In genomic region chr3:52777959-52778805, GRCh38 we compare ENCODE assay signal across 20 cellular contexts. TPM values are rescaled to one million over a fixed set of nuclear protein-coding genes. Genes with fewer than 3 reads are reported as not detected.
DNase-seq lines count a peak whose midpoint lies in the region; ATAC-seq, FAIRE-seq and TF ChIP-seq lines count a peak whose summit lies in the region.
"Had no signal": no experiment of that assay in that cellular context is flagged by ENCODE, and none has a peak within 500 bp of the region (broad histone marks: within the 10 kb centered on the region; RNA-seq: fewer than 3 reads in every experiment).

No MANE protein-coding gene starts in this region.

- TF ChIP-seq CTCF in SK-N-SH (IDR thresholded peaks at IDR 0.05) = no peak
- TF ChIP-seq CTCF in Loucy (conservative IDR thresholded peaks at IDR 0.05; ENCODE audit: low read length) = no peak
- TF ChIP-seq CTCF in HepG2 (CRISPR knock-in tag; IDR thresholded peaks at IDR 0.05) = no peak
- TF ChIP-seq CTCF in sigmoid colon (IDR thresholded peaks at IDR 0.05) = no peak

- H3K9ac ChIP-seq in SK-N-SH (no peak overlapping the region), Loucy (ENCODE audit: low read depth, low read length, poor library complexity, severe bottlenecking) (no peak overlapping the region), HepG2 (ENCODE audit: insufficient read depth, low read depth, low read length) (no peak overlapping the region)
- H3K9ac ChIP-seq: parathyroid adenoma had no signal

- no peak overlapping the region for H3K4me2 ChIP-seq in SK-N-SH
- peak overlapping the region; percentile 8 for H3K4me2 ChIP-seq in Loucy (ENCODE audit: low read depth, low read length, poor library complexity, severe bottlenecking)
- no peak overlapping the region for H3K4me2 ChIP-seq in HepG2 (ENCODE audit: low read depth, low read length)

- BruUV-seq in HepG2 (replicated peaks; lab: Mats Ljungman, UMichigan) = no TSS peak

- intact Hi-C loops in HepG2 (cut with micrococcal nuclease; ENCODE audit: unreplicated experiment) (loop anchor here (10.0 kb wide), 1 partner anchor 47 kb away; no protein-coding TSS in a partner anchor), sigmoid colon (cut with DNase I) (loop anchor here (10.0 kb wide), 1 partner anchor 157 kb away; no protein-coding TSS in a partner anchor)

- no peaks in the 10 kb centered on the region for H4K20me1 ChIP-seq in SK-N-SH (ENCODE audit: insufficient read depth)
- H4K20me1 ChIP-seq in Loucy (ENCODE audit: insufficient read depth, low read length, poor library complexity, severe bottlenecking) = no peaks in the 10 kb centered on the region
- no peaks in the 10 kb centered on the region for H4K20me1 ChIP-seq in HepG2 (ENCODE audit: insufficient read depth, low read length)

- TF ChIP-seq RAD21 in SK-N-SH (IDR thresholded peaks at IDR 0.05; ENCODE audit: low read length) = no peak
- no peak for TF ChIP-seq RAD21 in HepG2 (CRISPR knock-in tag; IDR thresholded peaks at IDR 0.05)

- H3K27ac ChIP-seq in SK-N-SH (ENCODE audit: low read depth in 2 of 2, low read length in 1 of 2) (no peak overlapping the region), HepG2 (ENCODE audit: extremely low read length, insufficient read depth, low read length) (peak overlapping the region; percentile 32), sigmoid colon (no peak overlapping the region)
- H3K27ac ChIP-seq: 22Rv1, parathyroid adenoma, upper lobe of left lung had no signal

- POLR2A ChIA-PET in SK-N-SH (lab: Yijun Ruan, JAX) = no interaction called here
- POLR2A ChIA-PET in HepG2 (lab: Yijun Ruan, JAX) = interaction anchor here (2.3 to 18.4 kb wide), 2 partner anchors 7 to 18 kb away, joined by 9 to 466 read pairs; partner anchors contain the start of genes ITIH3 and NEK4

- H3K4me3 ChIP-seq in SK-N-SH (ENCODE audit: low read depth in 2 of 2, low read length in 1 of 2) (no peak overlapping the region), Loucy (ENCODE audit: low read length, poor library complexity, severe bottlenecking) (no peak overlapping the region), HepG2 (replicated peaks in 1 of 3; ENCODE audit: insufficient read depth in 1 of 3, low read depth in 2 of 3, low read length in 3 of 3) (no peak overlapping the region), sigmoid colon (no peak overlapping the region)
- H3K4me3 ChIP-seq: upper lobe of left lung had no signal

- no peak for TF ChIP-seq POLR2A in HepG2 (IDR thresholded peaks at IDR 0.05; ENCODE audit: insufficient read depth in 1 of 2, low read depth in 2 of 2, low read length in 2 of 2)
- no peak for TF ChIP-seq POLR2A in sigmoid colon (IDR thresholded peaks at IDR 0.05)

- WGBS in SK-N-SH (ENCODE audit: low lambda C conversion rate) = 76% methylated on average over 15 of the region's 17 CpGs
- 94% methylated on average over 17 of the region's 17 CpGs for WGBS in HepG2 (ENCODE audit: low lambda C conversion rate)
- 75 to 87% methylated on average over 17 of the region's 17 CpGs for WGBS in sigmoid colon, 2 donors

- DNase-seq in SK-N-SH = no peak
- DNase-seq in HepG2 (ENCODE audit: low spot score) = no peak
- DNase-seq in sigmoid colon = peak; percentile 41
- no peak for DNase-seq in LoVo (ENCODE audit: low spot score)
- DNase-seq in NCI-H2107 (lab: John Stamatoyannopoulos, UW) = no peak
- DNase-seq: activated CD8-positive, alpha-beta T cell treated with anti-CD3 and anti-CD28 coated beads for 36 hours; amygdala; C1 segment of cervical spinal cord; Karpas-422; NCI-H2227 treated with DMSO at 0.1 percent for 48 hours had no signal

- H2AFZ ChIP-seq in SK-N-SH (ENCODE audit: low read depth) = no peak overlapping the region
- H2AFZ ChIP-seq in Loucy (ENCODE audit: low read length) = no peak overlapping the region
- no peak overlapping the region for H2AFZ ChIP-seq in HepG2 (ENCODE audit: low read length)
- H2AFZ ChIP-seq: parathyroid adenoma had no signal

- H3K9me3 ChIP-seq in SK-N-SH (no peaks in the 10 kb centered on the region), Loucy (ENCODE audit: insufficient read depth, low read depth, low read length) (no peaks in the 10 kb centered on the region), HepG2 (ENCODE audit: low read length) (no peaks in the 10 kb centered on the region), sigmoid colon (no peaks in the 10 kb centered on the region)
- H3K9me3 ChIP-seq: upper lobe of left lung had no signal

- H3K27me3 ChIP-seq in SK-N-SH (ENCODE audit: insufficient read depth) (peaks cover 13% of the 10 kb centered on the region; the same call in 1 of the 2 replicates), Loucy (ENCODE audit: insufficient read depth, low read length, poor library complexity, severe bottlenecking) (no peaks in the 10 kb centered on the region), HepG2 (ENCODE audit: control insufficient read depth in 1 of 2, insufficient read depth in 2 of 2, low read length in 2 of 2) (no peaks in the 10 kb centered on the region), sigmoid colon (no peaks in the 10 kb centered on the region)
- H3K27me3 ChIP-seq: upper lobe of left lung had no signal

- in situ Hi-C loops in HepG2 (cut with HindIII; ENCODE audit: extremely low pct_ligation_motif_present, low pct_unique_long_range_greater_than_20kb) = no loop called here

- no peak for FAIRE-seq in HepG2 (lab: Jason Lieb, UNC)
- FAIRE-seq: endometrium had no signal

- H3K9me2 ChIP-seq in SK-N-SH = no peaks in the 10 kb centered on the region
- H3K9me2 ChIP-seq in Loucy (replicated peaks; ENCODE audit: low read depth, low read length) = no peaks in the 10 kb centered on the region

- H3K36me3 ChIP-seq in SK-N-SH (replicated peaks in 1 of 2; ENCODE audit: control insufficient read depth in 1 of 2, insufficient read depth in 2 of 2, low read length in 1 of 2) (no peaks in the 10 kb centered on the region), Loucy (ENCODE audit: insufficient read depth, low read length) (no peaks in the 10 kb centered on the region), HepG2 (replicated peaks in 1 of 2; ENCODE audit: control insufficient read depth in 1 of 2, insufficient read depth in 2 of 2, low read length in 2 of 2) (no peaks in the 10 kb centered on the region), sigmoid colon (no peaks in the 10 kb centered on the region)
- H3K36me3 ChIP-seq: upper lobe of left lung had no signal

- ATAC-seq in SK-N-SH treated with all-trans-retinoic acid at 6 μM for 48 hours (no peak), HepG2 (no peak), HG02840 (IDR thresholded peaks at IDR 0.05; ENCODE audit: low FRiP score, unreplicated experiment) (no peak)
- ATAC-seq: activated CD8-positive, alpha-beta T cell treated with anti-CD3 and anti-CD28 coated beads for 36 hours; activated T-helper 17 cell treated with anti-CD3 and anti-CD28 coated beads, Interleukin-2, amount 50 U/mL, for 72 hours had no signal

- H3F3A ChIP-seq in SK-N-SH (replicated peaks; ENCODE audit: insufficient read depth) (no peaks in the 10 kb centered on the region), Loucy (ENCODE audit: low read depth) (no peaks in the 10 kb centered on the region)

- CTCF ChIA-PET in SK-N-SH (lab: Yijun Ruan, JAX) = interaction anchor here (0.8 kb wide), 1 partner anchor 14 kb away, joined by 5 read pairs; no protein-coding TSS in a partner anchor
- CTCF ChIA-PET in HepG2 (lab: Yijun Ruan, JAX; ENCODE audit: low intra/inter-chr PET ratio, low total read pairs) = no interaction called here

- H3K4me1 ChIP-seq in SK-N-SH (ENCODE audit: control insufficient read depth in 1 of 2, insufficient read depth in 2 of 2, low read depth in 1 of 2, low read length in 1 of 2) = peaks cover 0 to 10% of the 10 kb centered on the region in 2 experiments; a peak in 1 of 4 replicates
- H3K4me1 ChIP-seq in Loucy (ENCODE audit: insufficient read depth, low read length, poor library complexity, severe bottlenecking) = no peaks in the 10 kb centered on the region
- peaks cover 81% of the 10 kb centered on the region for H3K4me1 ChIP-seq in HepG2 (ENCODE audit: insufficient read depth, low read length)
- H3K4me1 ChIP-seq in sigmoid colon = no peaks in the 10 kb centered on the region
- H3K4me1 ChIP-seq: parathyroid adenoma, upper lobe of left lung had no signal

- H3K79me2 ChIP-seq in SK-N-SH (ENCODE audit: insufficient read depth) = no peaks in the 10 kb centered on the region
- H3K79me2 ChIP-seq in Loucy (ENCODE audit: insufficient read depth, low read length) = no peaks in the 10 kb centered on the region
- H3K79me2 ChIP-seq in HepG2 (ENCODE audit: insufficient read depth, low read length) = no peaks in the 10 kb centered on the region
- H3K79me2 ChIP-seq: parathyroid adenoma had no signal

- TF ChIP-seq EP300 in SK-N-SH (IDR thresholded peaks at IDR 0.05; ENCODE audit: borderline replicate concordance in 1 of 2, low read depth in 1 of 2, low read length in 1 of 2) (no peak), HepG2 (IDR thresholded peaks at IDR 0.05; ENCODE audit: low read depth in 2 of 2, low read length in 2 of 2) (no peak), HepG2 (CRISPR knock-in tag; IDR thresholded peaks at IDR 0.05; ENCODE audit: borderline replicate concordance) (no peak), sigmoid colon (IDR thresholded peaks at IDR 0.05) (no peak)

RNA-seq across cellular contexts. Expression of gene ITIH1, which starts 0.8 kb away (rescaled TPM):
- polyA plus RNA-seq in SK-N-SH (2012; rRNA removed) = not detected in 2 replicates
- polyA plus RNA-seq in SK-N-SH (2012; cell fraction: cytosol; rRNA removed) = not detected in 2 replicates
- not detected in 2 replicates for polyA plus RNA-seq in SK-N-SH (2012; cell fraction: nucleus; rRNA removed)
- 9.8 and 12.3 TPM in 2 replicates for total RNA-seq in HepG2 (2016; rRNA removed; fragmentation: Illumina TruSeq; extraction: Trizol)
- 7.6 and 10.0 TPM in 2 replicates for total RNA-seq in HepG2 (2016; cell fraction: cytosol; rRNA removed; fragmentation: Illumina TruSeq; extraction: Trizol; ENCODE audit: low read depth)
- total RNA-seq in HepG2 (2016; cell fraction: insoluble cytoplasmic fraction; rRNA removed; fragmentation: Illumina TruSeq; extraction: Trizol) = 7.8 and 12.6 TPM in 2 replicates
- 10.1 and 13.2 TPM in 2 replicates for total RNA-seq in HepG2 (2016; cell fraction: membrane; rRNA removed; fragmentation: Illumina TruSeq; extraction: Trizol)
- total RNA-seq in HepG2 (2016; cell fraction: nucleus; rRNA removed; fragmentation: Illumina TruSeq; extraction: Trizol) = 10.1 and 14.4 TPM in 2 replicates
- polyA plus RNA-seq in HepG2 (2011; rRNA removed) = 19.6 and 46.5 TPM in 2 replicates
- 19.0 and 27.6 TPM in 2 replicates for polyA plus RNA-seq in HepG2 (2011; cell fraction: cytosol; rRNA removed)
- 84.4 and 124 TPM in 2 replicates for polyA plus RNA-seq in HepG2 (2011; cell fraction: nucleus; rRNA removed)
- 39.9 and 42.6 TPM in 2 replicates for polyA plus RNA-seq in HepG2 (2012)
- polyA plus RNA-seq in HepG2 (2016; cell fraction: cytosol; fragmentation: Illumina TruSeq; extraction: Trizol; ENCODE audit: low read depth) = 8.5 and 8.8 TPM in 2 replicates
- 9.1 and 10.1 TPM in 2 replicates for polyA plus RNA-seq in HepG2 (2016; cell fraction: insoluble cytoplasmic fraction; fragmentation: Illumina TruSeq; extraction: Trizol; ENCODE audit: low read depth)
- polyA plus RNA-seq in HepG2 (2016; cell fraction: membrane; fragmentation: Illumina TruSeq; extraction: Trizol; ENCODE audit: low read depth) = 8.5 and 11.6 TPM in 2 replicates
- 21.9 and 26.1 TPM in 2 replicates for polyA plus RNA-seq in HepG2 (2016; cell fraction: nucleus; fragmentation: Illumina TruSeq; extraction: Trizol; ENCODE audit: insufficient read depth, low read depth)
- 17.9 TPM in 1 of 2 replicates, not detected in the other for polyA minus RNA-seq in HepG2 (2011; rRNA and poly(A)+ RNA removed; ENCODE audit: low replicate concordance)
- 5.0 and 10.8 TPM in 2 replicates for polyA minus RNA-seq in HepG2 (2011; cell fraction: cytosol; rRNA and poly(A)+ RNA removed)
- 9.7 and 16.8 TPM in 2 replicates for polyA minus RNA-seq in HepG2 (2011; cell fraction: nucleus; rRNA and poly(A)+ RNA removed)
- not detected for total RNA-seq in sigmoid colon
- under 1 TPM in 1 of 3 donors, not detected in 2; 0.85 TPM for polyA plus RNA-seq in sigmoid colon
- total RNA-seq: activated CD8-positive, alpha-beta T cell treated with anti-CD3 and anti-CD28 coated beads for 36 hours; activated T-helper 17 cell treated with anti-CD3 and anti-CD28 coated beads, Interleukin-2, amount 50 U/mL, for 72 hours; H4; RPMI7951 had no signal

RNA-seq across cellular contexts. Expression of gene NEK4, which starts 7.4 kb away (rescaled TPM):
- polyA plus RNA-seq in SK-N-SH (2012; rRNA removed) (8.8 and 9.3 TPM in 2 replicates), HepG2 (2011; rRNA removed) (16.5 and 16.7 TPM in 2 replicates), sigmoid colon (10 to 100 TPM in 2 of 3 donors, 1 to 10 TPM in 1; 7.4 to 11.4 (median 10.7) TPM)
- polyA plus RNA-seq in SK-N-SH (2012; cell fraction: cytosol; rRNA removed) = 8.5 and 10.0 TPM in 2 replicates
- polyA plus RNA-seq in SK-N-SH (2012; cell fraction: nucleus; rRNA removed) = 10.4 and 15.5 TPM in 2 replicates
- total RNA-seq in HepG2 (2016; rRNA removed; fragmentation: Illumina TruSeq; extraction: Trizol) (38.0 and 38.5 TPM in 2 replicates), sigmoid colon (10 to 100 TPM; 17.1 to 19.4 (median 19.0) TPM)
- total RNA-seq in HepG2 (2016; cell fraction: cytosol; rRNA removed; fragmentation: Illumina TruSeq; extraction: Trizol; ENCODE audit: low read depth) = 18.0 and 19.7 TPM in 2 replicates
- total RNA-seq in HepG2 (2016; cell fraction: insoluble cytoplasmic fraction; rRNA removed; fragmentation: Illumina TruSeq; extraction: Trizol) = 34.9 and 36.4 TPM in 2 replicates
- total RNA-seq in HepG2 (2016; cell fraction: membrane; rRNA removed; fragmentation: Illumina TruSeq; extraction: Trizol) = 51.1 and 53.4 TPM in 2 replicates
- total RNA-seq in HepG2 (2016; cell fraction: nucleus; rRNA removed; fragmentation: Illumina TruSeq; extraction: Trizol) = 26.1 and 33.6 TPM in 2 replicates
- 8.4 and 11.3 TPM in 2 replicates for polyA plus RNA-seq in HepG2 (2011; cell fraction: cytosol; rRNA removed)
- polyA plus RNA-seq in HepG2 (2011; cell fraction: nucleus; rRNA removed) = 13.6 and 17.2 TPM in 2 replicates
- polyA plus RNA-seq in HepG2 (2012) = 13.3 and 14.9 TPM in 2 replicates
- 8.7 and 9.1 TPM in 2 replicates for polyA plus RNA-seq in HepG2 (2016; cell fraction: cytosol; fragmentation: Illumina TruSeq; extraction: Trizol; ENCODE audit: low read depth)
- polyA plus RNA-seq in HepG2 (2016; cell fraction: insoluble cytoplasmic fraction; fragmentation: Illumina TruSeq; extraction: Trizol; ENCODE audit: low read depth) = 27.2 and 31.1 TPM in 2 replicates
- 22.7 and 22.9 TPM in 2 replicates for polyA plus RNA-seq in HepG2 (2016; cell fraction: membrane; fragmentation: Illumina TruSeq; extraction: Trizol; ENCODE audit: low read depth)
- polyA plus RNA-seq in HepG2 (2016; cell fraction: nucleus; fragmentation: Illumina TruSeq; extraction: Trizol; ENCODE audit: insufficient read depth, low read depth) = 31.4 and 31.8 TPM in 2 replicates
- polyA minus RNA-seq in HepG2 (2011; rRNA and poly(A)+ RNA removed; ENCODE audit: low replicate concordance) = 8.2 and 15.1 TPM in 2 replicates
- polyA minus RNA-seq in HepG2 (2011; cell fraction: cytosol; rRNA and poly(A)+ RNA removed) = 12.0 and 14.8 TPM in 2 replicates
- 31.7 and 49.4 TPM in 2 replicates for polyA minus RNA-seq in HepG2 (2011; cell fraction: nucleus; rRNA and poly(A)+ RNA removed)

RNA-seq across cellular contexts. Expression of gene ITIH3, which starts 16.4 kb away (rescaled TPM):
- polyA plus RNA-seq in SK-N-SH (2012; rRNA removed) (4.3 and 5.3 TPM in 2 replicates), HepG2 (2011; rRNA removed) (632 and 1,233 TPM in 2 replicates), sigmoid colon (under 1 TPM in 1 of 3 donors, not detected in 2; 0.95 TPM)
- polyA plus RNA-seq in SK-N-SH (2012; cell fraction: cytosol; rRNA removed) = 2.2 and 2.5 TPM in 2 replicates
- 11.0 and 11.8 TPM in 2 replicates for polyA plus RNA-seq in SK-N-SH (2012; cell fraction: nucleus; rRNA removed)
- total RNA-seq in HepG2 (2016; rRNA removed; fragmentation: Illumina TruSeq; extraction: Trizol) (38.9 and 105 TPM in 2 replicates), sigmoid colon (1 to 10 TPM in 1 of 4 donors, under 1 TPM in 2, not detected in 1; 0.14 to 2.3 (median 0.36) TPM)
- total RNA-seq in HepG2 (2016; cell fraction: cytosol; rRNA removed; fragmentation: Illumina TruSeq; extraction: Trizol; ENCODE audit: low read depth) = 10.8 and 12.0 TPM in 2 replicates
- total RNA-seq in HepG2 (2016; cell fraction: insoluble cytoplasmic fraction; rRNA removed; fragmentation: Illumina TruSeq; extraction: Trizol) = 37.6 and 103 TPM in 2 replicates
- total RNA-seq in HepG2 (2016; cell fraction: membrane; rRNA removed; fragmentation: Illumina TruSeq; extraction: Trizol) = 14.7 and 16.8 TPM in 2 replicates
- total RNA-seq in HepG2 (2016; cell fraction: nucleus; rRNA removed; fragmentation: Illumina TruSeq; extraction: Trizol) = 132 and 140 TPM in 2 replicates
- 347 and 666 TPM in 2 replicates for polyA plus RNA-seq in HepG2 (2011; cell fraction: cytosol; rRNA removed)
- polyA plus RNA-seq in HepG2 (2011; cell fraction: nucleus; rRNA removed) = 3,464 and 4,379 TPM in 2 replicates
- polyA plus RNA-seq in HepG2 (2012) = 718 and 962 TPM in 2 replicates
- polyA plus RNA-seq in HepG2 (2016; cell fraction: cytosol; fragmentation: Illumina TruSeq; extraction: Trizol; ENCODE audit: low read depth) = 7.0 and 7.3 TPM in 2 replicates
- 31.3 and 36.2 TPM in 2 replicates for polyA plus RNA-seq in HepG2 (2016; cell fraction: insoluble cytoplasmic fraction; fragmentation: Illumina TruSeq; extraction: Trizol; ENCODE audit: low read depth)
- polyA plus RNA-seq in HepG2 (2016; cell fraction: membrane; fragmentation: Illumina TruSeq; extraction: Trizol; ENCODE audit: low read depth) = 10.3 TPM in 2 replicates
- 273 and 284 TPM in 2 replicates for polyA plus RNA-seq in HepG2 (2016; cell fraction: nucleus; fragmentation: Illumina TruSeq; extraction: Trizol; ENCODE audit: insufficient read depth, low read depth)
- polyA minus RNA-seq in HepG2 (2011; rRNA and poly(A)+ RNA removed; ENCODE audit: low replicate concordance) = 0.26 and 415 TPM in 2 replicates
- polyA minus RNA-seq in HepG2 (2011; cell fraction: cytosol; rRNA and poly(A)+ RNA removed) = 134 and 348 TPM in 2 replicates
- 662 and 1,024 TPM in 2 replicates for polyA minus RNA-seq in HepG2 (2011; cell fraction: nucleus; rRNA and poly(A)+ RNA removed)
- total RNA-seq: activated CD8-positive, alpha-beta T cell treated with anti-CD3 and anti-CD28 coated beads for 36 hours; activated T-helper 17 cell treated with anti-CD3 and anti-CD28 coated beads, Interleukin-2, amount 50 U/mL, for 72 hours; H4; RPMI7951 had no signal

RNA-seq across cellular contexts. Expression of gene ITIH4, which starts 52.3 kb away (rescaled TPM):
- polyA plus RNA-seq in SK-N-SH (2012; rRNA removed) (1.1 and 2.0 TPM in 2 replicates), HepG2 (2011; rRNA removed) (2.7 and 3.7 TPM in 2 replicates), sigmoid colon (1 to 10 TPM in 1 of 3 donors, not detected in 2; 5.4 TPM)
- polyA plus RNA-seq in SK-N-SH (2012; cell fraction: cytosol; rRNA removed) = 0.27 and 0.41 TPM in 2 replicates
- 18.1 and 28.7 TPM in 2 replicates for polyA plus RNA-seq in SK-N-SH (2012; cell fraction: nucleus; rRNA removed)
- total RNA-seq in HepG2 (2016; rRNA removed; fragmentation: Illumina TruSeq; extraction: Trizol) (1.5 and 5.3 TPM in 2 replicates), sigmoid colon (10 to 100 TPM in 1 of 4 donors, 1 to 10 TPM in 3; 2.5 to 12.2 (median 6.7) TPM)
- total RNA-seq in HepG2 (2016; cell fraction: cytosol; rRNA removed; fragmentation: Illumina TruSeq; extraction: Trizol; ENCODE audit: low read depth) = 1.1 and 1.6 TPM in 2 replicates
- total RNA-seq in HepG2 (2016; cell fraction: insoluble cytoplasmic fraction; rRNA removed; fragmentation: Illumina TruSeq; extraction: Trizol) = 2.2 and 6.6 TPM in 2 replicates
- total RNA-seq in HepG2 (2016; cell fraction: membrane; rRNA removed; fragmentation: Illumina TruSeq; extraction: Trizol) = 1.0 and 2.3 TPM in 2 replicates
- total RNA-seq in HepG2 (2016; cell fraction: nucleus; rRNA removed; fragmentation: Illumina TruSeq; extraction: Trizol) = 6.0 and 8.7 TPM in 2 replicates
- polyA plus RNA-seq in HepG2 (2011; cell fraction: cytosol; rRNA removed) = 1.1 and 1.6 TPM in 2 replicates
- 6.7 and 7.2 TPM in 2 replicates for polyA plus RNA-seq in HepG2 (2011; cell fraction: nucleus; rRNA removed)
- 0.95 TPM in 1 of 2 replicates, not detected in the other for polyA plus RNA-seq in HepG2 (2012)
- polyA plus RNA-seq in HepG2 (2016; cell fraction: cytosol; fragmentation: Illumina TruSeq; extraction: Trizol; ENCODE audit: low read depth) = 0.76 and 1.1 TPM in 2 replicates
- polyA plus RNA-seq in HepG2 (2016; cell fraction: insoluble cytoplasmic fraction; fragmentation: Illumina TruSeq; extraction: Trizol; ENCODE audit: low read depth) = 1.3 and 1.6 TPM in 2 replicates
- polyA plus RNA-seq in HepG2 (2016; cell fraction: membrane; fragmentation: Illumina TruSeq; extraction: Trizol; ENCODE audit: low read depth) = 1.2 and 1.4 TPM in 2 replicates
- 10.2 and 12.6 TPM in 2 replicates for polyA plus RNA-seq in HepG2 (2016; cell fraction: nucleus; fragmentation: Illumina TruSeq; extraction: Trizol; ENCODE audit: insufficient read depth, low read depth)
- polyA minus RNA-seq in HepG2 (2011; rRNA and poly(A)+ RNA removed; ENCODE audit: low replicate concordance) = 1.8 and 2.5 TPM in 2 replicates
- polyA minus RNA-seq in HepG2 (2011; cell fraction: cytosol; rRNA and poly(A)+ RNA removed) = 0.59 and 0.97 TPM in 2 replicates
- polyA minus RNA-seq in HepG2 (2011; cell fraction: nucleus; rRNA and poly(A)+ RNA removed) = 0.64 and 2.5 TPM in 2 replicates

RNA-seq across cellular contexts. Expression of gene MUSTN1, which starts 56.6 kb away (rescaled TPM):
- polyA plus RNA-seq in SK-N-SH (2012; rRNA removed) (0.42 and 0.54 TPM in 2 replicates), HepG2 (2011; rRNA removed) (0.60 and 0.84 TPM in 2 replicates), sigmoid colon (10 to 100 TPM in 1 of 3 donors, 1 to 10 TPM in 1, not detected in 1; 7.2 to 11.1 TPM)
- polyA plus RNA-seq in SK-N-SH (2012; cell fraction: cytosol; rRNA removed) = not detected in 2 replicates
- polyA plus RNA-seq in SK-N-SH (2012; cell fraction: nucleus; rRNA removed) = 6.0 and 13.8 TPM in 2 replicates
- total RNA-seq in HepG2 (2016; rRNA removed; fragmentation: Illumina TruSeq; extraction: Trizol) (1.3 and 1.4 TPM in 2 replicates), sigmoid colon (10 to 100 TPM in 1 of 4 donors, 1 to 10 TPM in 3; 4.2 to 12.7 (median 6.9) TPM)
- 1.1 TPM in 1 of 2 replicates, not detected in the other for total RNA-seq in HepG2 (2016; cell fraction: cytosol; rRNA removed; fragmentation: Illumina TruSeq; extraction: Trizol; ENCODE audit: low read depth)
- 1.8 and 2.0 TPM in 2 replicates for total RNA-seq in HepG2 (2016; cell fraction: insoluble cytoplasmic fraction; rRNA removed; fragmentation: Illumina TruSeq; extraction: Trizol)
- 0.62 and 1.3 TPM in 2 replicates for total RNA-seq in HepG2 (2016; cell fraction: membrane; rRNA removed; fragmentation: Illumina TruSeq; extraction: Trizol)
- total RNA-seq in HepG2 (2016; cell fraction: nucleus; rRNA removed; fragmentation: Illumina TruSeq; extraction: Trizol) = 1.5 and 1.8 TPM in 2 replicates
- 0.46 and 0.76 TPM in 2 replicates for polyA plus RNA-seq in HepG2 (2011; cell fraction: cytosol; rRNA removed)
- 8.5 TPM in 2 replicates for polyA plus RNA-seq in HepG2 (2011; cell fraction: nucleus; rRNA removed)
- 0.59 and 1.6 TPM in 2 replicates for polyA plus RNA-seq in HepG2 (2012)
- polyA plus RNA-seq in HepG2 (2016; cell fraction: cytosol; fragmentation: Illumina TruSeq; extraction: Trizol; ENCODE audit: low read depth) = 0.95 and 1.2 TPM in 2 replicates
- 1.7 and 2.2 TPM in 2 replicates for polyA plus RNA-seq in HepG2 (2016; cell fraction: insoluble cytoplasmic fraction; fragmentation: Illumina TruSeq; extraction: Trizol; ENCODE audit: low read depth)
- polyA plus RNA-seq in HepG2 (2016; cell fraction: membrane; fragmentation: Illumina TruSeq; extraction: Trizol; ENCODE audit: low read depth) = 0.33 and 0.93 TPM in 2 replicates
- 4.6 and 6.7 TPM in 2 replicates for polyA plus RNA-seq in HepG2 (2016; cell fraction: nucleus; fragmentation: Illumina TruSeq; extraction: Trizol; ENCODE audit: insufficient read depth, low read depth)
- 0.54 TPM in 1 of 2 replicates, not detected in the other for polyA minus RNA-seq in HepG2 (2011; rRNA and poly(A)+ RNA removed; ENCODE audit: low replicate concordance)
- polyA minus RNA-seq in HepG2 (2011; cell fraction: cytosol; rRNA and poly(A)+ RNA removed) = not detected in 2 replicates
- polyA minus RNA-seq in HepG2 (2011; cell fraction: nucleus; rRNA and poly(A)+ RNA removed) = not detected in 2 replicates
- total RNA-seq: activated CD8-positive, alpha-beta T cell treated with anti-CD3 and anti-CD28 coated beads for 36 hours; H4 had no signal

Comparison
In these comparisons a context has a peak if more than half of its experiments do, and no peak if none do; other contexts are left out.
1. RNA of gene ITIH1, which starts 0.8 kb away (polyA plus RNA-seq): 8.5 to 124 TPM in HepG2; 0.85 TPM in sigmoid colon and not detected in SK-N-SH; every median in the first group is over 4 times any median in the second.